Comparison of ENCODE assay signal across 8 cellular contexts in the genomic region with DNA sequence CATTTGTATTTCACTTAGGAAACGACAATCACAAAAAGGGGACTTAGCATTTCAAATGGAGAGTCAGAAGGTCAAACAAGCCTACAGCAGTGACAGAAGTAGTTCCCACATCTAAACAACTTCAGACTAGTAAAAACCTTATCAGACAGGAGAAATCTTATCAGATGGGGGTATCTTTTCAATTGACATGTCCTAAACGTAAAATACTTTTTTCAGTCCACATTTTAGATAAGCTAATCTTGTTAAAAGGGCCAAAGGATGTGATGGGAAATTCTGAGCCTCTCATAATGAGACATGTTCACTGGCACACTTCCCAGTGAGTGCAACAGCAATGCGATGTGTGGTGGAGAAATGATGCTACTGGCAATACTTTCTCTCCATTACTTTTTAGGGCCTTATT. TPM values are rescaled to one million over a fixed set of nuclear protein-coding genes. Genes with fewer than 3 reads are reported as not detected.
DNase-seq lines count a peak whose midpoint lies in the region; ATAC-seq and TF ChIP-seq lines count a peak whose summit lies in the region.

No MANE protein-coding gene starts in this region.

- H3K27ac Mint-ChIP-seq in activated T-helper 1 cell treated with anti-CD3 and anti-CD28 coated beads, Interleukin-12 subunit alpha, Interleukin-12 subunit beta, Interleukin-2, Interleukin-4 antibody, amounts not matched to agents 30 ng/mL and 10 ng/mL and 1 ng/mL, durations not matched to agents 14 hours and 24 hours and 36 hours = no peak overlapping the region

- H3K27ac ChIP-seq in iPS-18a (ENCODE audit: low read length) = no peak overlapping the region
- H3K27ac ChIP-seq in subcutaneous abdominal adipose tissue (ENCODE audit: low read depth, low read length) = peak overlapping the region; percentile 28

- no peak for TF ChIP-seq CTCF in AG09319 (IDR thresholded peaks at IDR 0.05; ENCODE audit: low read depth, low read length)

- peaks cover 62% of the 10 kb centered on the region for H3K4me1 Mint-ChIP-seq in activated T-helper 1 cell treated with anti-CD3 and anti-CD28 coated beads, Interleukin-12 subunit alpha, Interleukin-12 subunit beta, Interleukin-2, Interleukin-4 antibody, amounts not matched to agents 30 ng/mL and 10 ng/mL and 1 ng/mL, durations not matched to agents 14 hours and 24 hours and 36 hours (ENCODE audit: low read depth)

- H3K4me3 ChIP-seq in iPS-18a (ENCODE audit: low read length) (peak overlapping the region; percentile 86), subcutaneous abdominal adipose tissue (ENCODE audit: low read depth in 1 of 5, low read length in 5 of 5) (no peak overlapping the region)

- H3K9me3 ChIP-seq in iPS-18a (ENCODE audit: control insufficient read depth, low read depth, low read length) (no peaks in the 10 kb centered on the region), subcutaneous abdominal adipose tissue (ENCODE audit: control insufficient read depth in 5 of 5, low read length in 5 of 5) (no peaks in the 10 kb centered on the region)

- DNase-seq in AG09319 (ENCODE audit: extremely low read depth, low read depth) (peak; percentile 52), HCEC 1CT (peak; percentile 77), SK-N-DZ (ENCODE audit: low spot score) (no peak)
- DNase-seq in activated T-helper 1 cell treated with anti-CD3 and anti-CD28 coated beads, Interleukin-12 subunit alpha, Interleukin-12 subunit beta, Interleukin-2, Interleukin-4 antibody, amounts not matched to agents 30 ng/mL and 10 ng/mL and 1 ng/mL, durations not matched to agents 14 hours and 24 hours and 36 hours (ENCODE audit: low spot score) = no peak

- H3K4me1 ChIP-seq in iPS-18a (ENCODE audit: control insufficient read depth, low read depth, low read length) (peaks cover 23% of the 10 kb centered on the region), subcutaneous abdominal adipose tissue (ENCODE audit: control insufficient read depth in 5 of 5, insufficient read depth in 5 of 5, low read length in 5 of 5) (peaks cover 5 to 55% (median 43%) of the 10 kb centered on the region in 5 donors)

- H3K4me3 Mint-ChIP-seq in activated T-helper 1 cell treated with anti-CD3 and anti-CD28 coated beads, Interleukin-12 subunit alpha, Interleukin-12 subunit beta, Interleukin-2, Interleukin-4 antibody, amounts not matched to agents 30 ng/mL and 10 ng/mL and 1 ng/mL, durations not matched to agents 14 hours and 24 hours and 36 hours = peak overlapping the region; percentile 45

- peaks cover 4% of the 10 kb centered on the region for H3K9me3 Mint-ChIP-seq in activated T-helper 1 cell treated with anti-CD3 and anti-CD28 coated beads, Interleukin-12 subunit alpha, Interleukin-12 subunit beta, Interleukin-2, Interleukin-4 antibody, amounts not matched to agents 30 ng/mL and 10 ng/mL and 1 ng/mL, durations not matched to agents 14 hours and 24 hours and 36 hours

- no peaks in the 10 kb centered on the region for H3K36me3 ChIP-seq in iPS-18a (ENCODE audit: control insufficient read depth, low read depth, low read length)
- H3K36me3 ChIP-seq in subcutaneous abdominal adipose tissue (ENCODE audit: control insufficient read depth in 5 of 5, insufficient read depth in 5 of 5, low read length in 5 of 5) = no peaks in the 10 kb centered on the region

- intact Hi-C loops in activated T-helper 1 cell treated with anti-CD3 and anti-CD28 coated beads, Interleukin-12 subunit alpha, Interleukin-12 subunit beta, Interleukin-2, Interleukin-4 antibody, amounts not matched to agents 30 ng/mL and 10 ng/mL and 1 ng/mL, durations not matched to agents 14 hours and 24 hours and 36 hours (cut with micrococcal nuclease) = loop anchor here (5.0 kb wide), 3 partner anchors 87 to 198 kb away; partner anchors contain the start of genes PPIL2 and PPM1F

- H3K9ac ChIP-seq in iPS-18a (ENCODE audit: low read length) (no peak overlapping the region), subcutaneous abdominal adipose tissue (ENCODE audit: low read length in 5 of 5) (peak overlapping the region in 2 of 5 donors; percentile 35 to 48)

- no peaks in the 10 kb centered on the region for H3K27me3 ChIP-seq in iPS-18a (ENCODE audit: control insufficient read depth, insufficient read depth, low read length)
- H3K27me3 ChIP-seq in subcutaneous abdominal adipose tissue (ENCODE audit: control insufficient read depth in 5 of 5, insufficient read depth in 4 of 5, low read length in 5 of 5) = no peaks in the 10 kb centered on the region

- peaks cover 15% of the 10 kb centered on the region for H3K36me3 Mint-ChIP-seq in activated T-helper 1 cell treated with anti-CD3 and anti-CD28 coated beads, Interleukin-12 subunit alpha, Interleukin-12 subunit beta, Interleukin-2, Interleukin-4 antibody, amounts not matched to agents 30 ng/mL and 10 ng/mL and 1 ng/mL, durations not matched to agents 14 hours and 24 hours and 36 hours (ENCODE audit: low read depth)

- H3K27me3 Mint-ChIP-seq in activated T-helper 1 cell treated with anti-CD3 and anti-CD28 coated beads, Interleukin-12 subunit alpha, Interleukin-12 subunit beta, Interleukin-2, Interleukin-4 antibody, amounts not matched to agents 30 ng/mL and 10 ng/mL and 1 ng/mL, durations not matched to agents 14 hours and 24 hours and 36 hours (ENCODE audit: insufficient read depth) = peaks cover 5% of the 10 kb centered on the region

- no peak for ATAC-seq in HG03432 (IDR thresholded peaks at IDR 0.05; ENCODE audit: unreplicated experiment)
- ATAC-seq in GM19452 (IDR thresholded peaks at IDR 0.05; ENCODE audit: unreplicated experiment) = no peak

RNA-seq across cellular contexts. Expression of gene MAPK1, which starts 2.4 kb away (rescaled TPM):
- total RNA-seq in activated T-helper 1 cell treated with anti-CD3 and anti-CD28 coated beads, Interleukin-12 subunit alpha, Interleukin-12 subunit beta, Interleukin-2, Interleukin-4 antibody, amounts not matched to agents 30 ng/mL and 10 ng/mL and 1 ng/mL, durations not matched to agents 14 hours and 24 hours and 36 hours = 80.2 and 91.3 TPM in 2 replicates
- 19.2 and 25.2 TPM in 2 replicates for polyA plus RNA-seq in SK-N-DZ (2014; cell fraction: cytosol; rRNA removed)
- polyA plus RNA-seq in SK-N-DZ (2014; cell fraction: nucleus; rRNA removed) = 16.5 and 17.8 TPM in 2 replicates

Comparison
In these comparisons a context has a peak if more than half of its experiments do, and no peak if none do; other contexts are left out.
1. DNase-seq: peak in AG09319 (single experiment) and HCEC 1CT (single experiment); none in activated T-helper 1 cell treated with anti-CD3 and anti-CD28 coated beads, Interleukin-12 subunit alpha, Interleukin-12 subunit beta, Interleukin-2, Interleukin-4 antibody, amounts not matched to agents 30 ng/mL and 10 ng/mL and 1 ng/mL, durations not matched to agents 14 hours and 24 hours and 36 hours (single experiment) and SK-N-DZ (single experiment).